In genomic region chr13:36131215-36131930, GRCh38 we compare ENCODE assay signal across 8 cellular contexts. TPM values are rescaled to one million over a fixed set of nuclear protein-coding genes. Genes with fewer than 3 reads are reported as not detected.
A peak's percentile ranks its signal among the peaks of the same experiment; 100 is the strongest.
DNase-seq lines count a peak whose midpoint lies in the region; ATAC-seq and TF ChIP-seq lines count a peak whose summit lies in the region.

Gene DCLK1 (minus strand): TSS chr13:36131382.

- H3K9me3 ChIP-seq in thoracic aorta (no peaks in the 10 kb centered on the region), MM.1S (replicated peaks; ENCODE audit: insufficient read depth, low read length) (no peaks in the 10 kb centered on the region)
- H3K9me3 ChIP-seq in CD4-positive, alpha-beta T cell (ENCODE audit: control insufficient read depth, low read length), result no peaks in the 10 kb centered on the region

- ATAC-seq in thoracic aorta (ENCODE audit: insufficient number of reproducible peaks, low FRiP score, low read depth), result no peak
- no peak for ATAC-seq in CD4-positive, alpha-beta T cell (ENCODE audit: poor library complexity)

- H3K4me3 ChIP-seq in AG04449 (ENCODE audit: low read depth, low read length) (peak within 1 kb of the TSS; percentile 48), coronary artery (peak within 1 kb of the TSS; percentile 79), thoracic aorta (peak within 1 kb of the TSS; percentile 75), MM.1S (ENCODE audit: low read length) (no peak within 1 kb of the TSS)

- no peak within 1 kb of the TSS for H3K4me2 ChIP-seq in MM.1S (ENCODE audit: low read depth, low read length)

- no peaks in the 10 kb centered on the region for H3F3A ChIP-seq in MM.1S (ENCODE audit: insufficient read depth, low read length)

- CTCF ChIA-PET in AG04449 (lab: Yijun Ruan, JAX), result no interaction called here
- CTCF ChIA-PET in CD4-positive, alpha-beta T cell (lab: Charles Lee), result no interaction called here
- CTCF ChIA-PET in activated CD4-positive, alpha-beta T cell treated with anti-CD3 and anti-CD28 coated beads, Interleukin-2, amount 10 ng/mL, durations not matched to agents 7 days and 5 days (lab: Charles Lee), result interaction anchor here (0.5 to 1.1 kb wide), 2 partner anchors 26 to 159 kb away, joined by 3 to 4 read pairs; no protein-coding TSS in a partner anchor

- H3K27me3 Mint-ChIP-seq in CD4-positive, alpha-beta T cell, result peaks cover 66% of the 10 kb centered on the region
- H3K27me3 Mint-ChIP-seq in activated CD4-positive, alpha-beta T cell treated with anti-CD3 and anti-CD28 coated beads, Interleukin-2, amount 10 ng/mL, durations not matched to agents 7 days and 5 days, result peaks cover 30% of the 10 kb centered on the region

- H3K27ac ChIP-seq in coronary artery, result peak within 1 kb of the TSS; percentile 27 to 71
- peak within 1 kb of the TSS in 1 of 2 donors; percentile 20 for H3K27ac ChIP-seq in thoracic aorta
- no peak within 1 kb of the TSS for H3K27ac ChIP-seq in MM.1S (ENCODE audit: low read length)
- no peak within 1 kb of the TSS for H3K27ac ChIP-seq in CD4-positive, alpha-beta T cell (ENCODE audit: low read depth, low read length)

- no peak within 1 kb of the TSS for H3K9ac ChIP-seq in MM.1S (ENCODE audit: low read length)

- no peaks in the 10 kb centered on the region for H3K9me3 Mint-ChIP-seq in CD4-positive, alpha-beta T cell
- no peaks in the 10 kb centered on the region for H3K9me3 Mint-ChIP-seq in activated CD4-positive, alpha-beta T cell treated with anti-CD3 and anti-CD28 coated beads, Interleukin-2, amount 10 ng/mL, durations not matched to agents 7 days and 5 days

- H3K36me3 ChIP-seq in thoracic aorta (no peaks in the 10 kb centered on the region), MM.1S (replicated peaks; ENCODE audit: insufficient read depth, low read length) (no peaks in the 10 kb centered on the region)

- H3K4me1 Mint-ChIP-seq in CD4-positive, alpha-beta T cell (ENCODE audit: low read depth), result no peaks in the 10 kb centered on the region
- no peaks in the 10 kb centered on the region for H3K4me1 Mint-ChIP-seq in activated CD4-positive, alpha-beta T cell treated with anti-CD3 and anti-CD28 coated beads, Interleukin-2, amount 10 ng/mL, durations not matched to agents 7 days and 5 days

- H3K4me1 ChIP-seq in thoracic aorta (ENCODE audit: control insufficient read depth in 1 of 2, low read depth in 2 of 2), result peaks cover 0 to 15% of the 10 kb centered on the region in 2 donors
- no peaks in the 10 kb centered on the region for H3K4me1 ChIP-seq in MM.1S (ENCODE audit: low read length)

- H3K27me3 ChIP-seq in thoracic aorta (replicated peaks; ENCODE audit: insufficient read depth), result no peaks in the 10 kb centered on the region
- H3K27me3 ChIP-seq in MM.1S (replicated peaks; ENCODE audit: insufficient read depth, low read length), result no peaks in the 10 kb centered on the region
- H3K27me3 ChIP-seq in CD4-positive, alpha-beta T cell (ENCODE audit: control insufficient read depth, insufficient read depth, low read length), result peaks cover 27% of the 10 kb centered on the region

- no peak within 1 kb of the TSS for H3K4me3 Mint-ChIP-seq in CD4-positive, alpha-beta T cell
- H3K4me3 Mint-ChIP-seq in activated CD4-positive, alpha-beta T cell treated with anti-CD3 and anti-CD28 coated beads, Interleukin-2, amount 10 ng/mL, durations not matched to agents 7 days and 5 days, result no peak within 1 kb of the TSS

- no peak within 1 kb of the TSS for H3K27ac Mint-ChIP-seq in CD4-positive, alpha-beta T cell
- no peak within 1 kb of the TSS for H3K27ac Mint-ChIP-seq in activated CD4-positive, alpha-beta T cell treated with anti-CD3 and anti-CD28 coated beads, Interleukin-2, amount 10 ng/mL, durations not matched to agents 7 days and 5 days

- POLR2A ChIA-PET in AG04449 (lab: Yijun Ruan, JAX), result no interaction called here
- POLR2A ChIA-PET in CD4-positive, alpha-beta T cell (lab: Charles Lee), result no interaction called here
- POLR2A ChIA-PET in activated CD4-positive, alpha-beta T cell treated with anti-CD3 and anti-CD28 coated beads, Interleukin-2, amount 10 ng/mL, durations not matched to agents 7 days and 5 days (lab: Charles Lee), result no interaction called here

- TF ChIP-seq CTCF in AG04449 (IDR thresholded peaks at IDR 0.05; ENCODE audit: insufficient read depth, low read length, missing control alignments) (no peak), coronary artery (IDR thresholded peaks at IDR 0.05) (no peak), thoracic aorta (IDR thresholded peaks at IDR 0.05) (no peak), MM.1S (IDR thresholded peaks at IDR 0.05; ENCODE audit: low read length) (no peak)
- TF ChIP-seq CTCF in CD4-positive, alpha-beta T cell (IDR thresholded peaks at IDR 0.05), result no peak

- no peaks in the 10 kb centered on the region for H3K9me2 ChIP-seq in MM.1S (replicated peaks; ENCODE audit: insufficient read depth, low read length)

- DNase-seq in AG04449 (ENCODE audit: low read depth, low spot score) (no peak), NCI-H1930 (lab: John Stamatoyannopoulos, UW) (peak; percentile 61 to 75), coronary artery (ENCODE audit: low spot score) (no peak), left kidney (ENCODE audit: low read depth, low spot score) (peak; percentile 90), thoracic aorta (ENCODE audit: low spot score) (no peak), MM.1S (no peak)
- no peak for DNase-seq in CD4-positive, alpha-beta T cell
- no peak for DNase-seq in activated CD4-positive, alpha-beta T cell treated with anti-CD3 and anti-CD28 coated beads, Interleukin-2, amount 10 ng/mL, durations not matched to agents 7 days and 5 days

- no peaks in the 10 kb centered on the region for H4K20me1 ChIP-seq in MM.1S (ENCODE audit: insufficient read depth, low read length)

- H3K79me2 ChIP-seq in MM.1S (ENCODE audit: low read length), result no peaks in the 10 kb centered on the region

- intact Hi-C loops in CD4-positive, alpha-beta T cell (cut with DNase I, micrococcal nuclease), result no loop called here

- H3K36me3 Mint-ChIP-seq in CD4-positive, alpha-beta T cell (ENCODE audit: low read depth), result no peaks in the 10 kb centered on the region
- no peaks in the 10 kb centered on the region for H3K36me3 Mint-ChIP-seq in activated CD4-positive, alpha-beta T cell treated with anti-CD3 and anti-CD28 coated beads, Interleukin-2, amount 10 ng/mL, durations not matched to agents 7 days and 5 days (ENCODE audit: low read depth)

- no peak within 1 kb of the TSS for H2AFZ ChIP-seq in MM.1S (ENCODE audit: low read length)

RNA-seq across cellular contexts. Expression of gene DCLK1, which starts in this region (rescaled TPM):
- 10 to 100 TPM; 25.6 to 27.8 TPM for total RNA-seq in thoracic aorta
- total RNA-seq in CD4-positive, alpha-beta T cell, result not detected
- total RNA-seq in activated CD4-positive, alpha-beta T cell treated with anti-CD3 and anti-CD28 coated beads, Interleukin-2, amount 10 ng/mL, durations not matched to agents 7 days and 5 days, result not detected

Comparison
In these comparisons a context has a peak if more than half of its experiments do, and no peak if none do; other contexts are left out.
1. RNA of gene DCLK1 (total RNA-seq): 25.6 to 27.8 TPM in thoracic aorta; not detected in CD4-positive, alpha-beta T cell and not detected in activated CD4-positive, alpha-beta T cell treated with anti-CD3 and anti-CD28 coated beads, Interleukin-2, amount 10 ng/mL, durations not matched to agents 7 days and 5 days; every median in the first group is over 10 times any median in the second.
2. DNase-seq: peak in NCI-H1930 (2 of 2) and left kidney (single experiment); none in AG04449 (single experiment), coronary artery (single experiment), thoracic aorta (single experiment), MM.1S (single experiment), CD4-positive, alpha-beta T cell (0 of 10) and activated CD4-positive, alpha-beta T cell treated with anti-CD3 and anti-CD28 coated beads, Interleukin-2, amount 10 ng/mL, durations not matched to agents 7 days and 5 days (single experiment).
3. H3K27ac ChIP-seq: peak in coronary artery (2 of 2); none in MM.1S (single experiment) and CD4-positive, alpha-beta T cell (single experiment).